ENCODE assay signal across 8 cellular contexts in the genomic region with DNA sequence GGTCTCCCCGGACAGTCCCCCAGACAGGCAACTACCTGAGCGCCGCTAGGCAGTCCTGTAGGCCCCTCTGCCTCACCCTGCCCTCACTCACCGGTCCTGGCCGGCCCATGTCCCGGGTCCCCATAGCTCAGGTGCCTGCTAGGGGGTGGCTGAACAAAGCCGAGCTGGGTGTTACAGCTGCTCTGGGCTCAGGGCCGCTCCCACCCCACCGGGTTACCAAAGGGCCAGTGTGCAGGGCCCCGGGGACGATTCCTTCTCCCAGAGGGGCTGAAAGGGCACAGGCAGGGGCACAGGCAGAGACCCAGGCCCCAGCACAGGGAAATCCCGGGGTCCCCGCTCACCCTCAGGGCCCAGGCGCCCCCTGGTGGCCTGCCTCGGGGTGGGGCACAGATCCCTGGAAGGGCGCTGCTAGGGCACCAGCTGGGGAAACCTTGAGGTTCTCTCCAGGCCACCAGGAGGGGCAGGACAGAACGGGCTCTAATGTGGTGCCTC.
A peak's percentile ranks its signal among the peaks of the same experiment; 100 is the strongest.
DNase-seq lines count a peak whose midpoint lies in the region; ATAC-seq and TF ChIP-seq lines count a peak whose summit lies in the region.

No MANE protein-coding gene starts in this region.

- no peak for ATAC-seq in HG03520 (IDR thresholded peaks at IDR 0.05; ENCODE audit: unreplicated experiment)

- no peaks in the 10 kb centered on the region for H3K4me1 ChIP-seq in adrenal gland (replicated peaks in 1 of 2)

- intact Hi-C loops in adrenal gland (cut with DNase I): loop anchor here (5.0 kb wide), 1 partner anchor 255 kb away; no protein-coding TSS in a partner anchor

- TF ChIP-seq POLR2A in adrenal gland (IDR thresholded peaks at IDR 0.05): no peak

- no peak overlapping the region for H3K27ac ChIP-seq in adrenal gland

- TF ChIP-seq CTCF in GM20000 (IDR thresholded peaks at IDR 0.05; ENCODE audit: extremely low read depth, missing control alignments) (peak; percentile 59), adrenal gland (IDR thresholded peaks at IDR 0.05) (peak; percentile 49 to 80 (median 70))

- 49 to 96% (median 50%) methylated on average over 7 to 17 of the region's 17 CpGs for WGBS in adrenal gland, 4 donors

- no peak overlapping the region for H3K4me3 ChIP-seq in adrenal gland

- no peaks in the 10 kb centered on the region for H3K9me3 ChIP-seq in adrenal gland (replicated peaks in 1 of 3)

- DNase-seq in AG08395 (ENCODE audit: low spot score): peak; percentile 81
- peak; percentile 78 for DNase-seq in GM20000 (ENCODE audit: low spot score)
- peak; percentile 36 to 64 (median 54) for DNase-seq in T-helper 1 cell
- DNase-seq in adrenal gland: peak in 5 of 7 donors; percentile 30 to 48 (median 41)
- DNase-seq in inferior parietal cortex (ENCODE audit: extremely low spot score): peak; percentile 11
- peak; percentile 70 for DNase-seq in stimulated activated CD4-positive, alpha-beta T cell treated with anti-CD3 and anti-CD28 coated beads, Interleukin-4, amount 100 ng/mL, for 24 hours
- no peak for DNase-seq in DMS153 (lab: John Stamatoyannopoulos, UW)

- H3K27me3 ChIP-seq in adrenal gland: no peaks in the 10 kb centered on the region

- no peaks in the 10 kb centered on the region for H3K36me3 ChIP-seq in adrenal gland (replicated peaks in 1 of 2)
